Comparison of ENCODE assay signal across 30 cellular contexts in genomic region chr22:32329202-32329645, GRCh38. TPM values are rescaled to one million over a fixed set of nuclear protein-coding genes. Genes with fewer than 3 reads are reported as not detected.
"Had no signal": no experiment of that assay in that cellular context is flagged by ENCODE, and none has a peak within 500 bp of the region (broad histone marks: within the 10 kb centered on the region; RNA-seq: fewer than 3 reads in every experiment).

No MANE protein-coding gene starts in this region.

- DNase-seq: activated B cell treated with CpG ODN at 0.5 μM for 24 hours; activated CD4-positive, alpha-beta T cell treated with anti-CD3 and anti-CD28 coated beads, Interleukin-2, amount 10 ng/mL, durations not matched to agents 24 days and 14 days; activated CD4-positive, alpha-beta T cell treated with anti-CD3 and anti-CD28 coated beads, Interleukin-2, amount 50 U/mL, for 48 hours; activated gamma-delta T cell; activated naive CD4-positive, alpha-beta T cell treated with anti-CD3 and anti-CD28 coated beads for 36 hours; activated T-cell treated with anti-CD3 and anti-CD28 coated beads for 4 hours; amygdala; MV-4-11; NCI-H1092 treated with DMSO at 0.1 percent for 48 hours; NCI-H1417 treated with DMSO at 0.1 percent for 48 hours; NCI-H1694 treated with DMSO at 0.1 percent for 48 hours; NCI-H2029 treated with DMSO at 0.1 percent for 48 hours; NCI-H345; NCI-H510A; NCI-H526 treated with DMSO at 0.1 percent for 48 hours; NCI-H82; NK-92 treated with Interleukin-12 subunit alpha and Interleukin-12 subunit beta, amount 100 ng/mL, for 24 hours; OCI-M1; SHP77; SW 1271 had no signal

- H3K9me3 ChIP-seq: SJSA1 had no signal

- H3K4me3 ChIP-seq: SJSA1 had no signal

- H3K36me3 ChIP-seq: SJSA1 had no signal

- ATAC-seq: activated T-helper 17 cell treated with anti-CD3 and anti-CD28 coated beads, Interleukin-2, amount 50 U/mL, for 72 hours; Panc1; SK-N-SH treated with all-trans-retinoic acid at 6 μM for 48 hours had no signal

- H3K4me1 ChIP-seq: SJSA1 had no signal

- H3K27me3 ChIP-seq: SJSA1 had no signal

- H3K27ac ChIP-seq: KMS-11, RWPE1, SJSA1 had no signal

RNA-seq across cellular contexts. Expression of gene RFPL3, which starts 28.4 kb away (rescaled TPM):
- total RNA-seq: activated B cell treated with CpG ODN at 0.5 μM for 24 hours; activated CD4-positive, alpha-beta T cell treated with anti-CD3 and anti-CD28 coated beads, Interleukin-2, amount 10 ng/mL, durations not matched to agents 24 days and 14 days; activated CD8-positive, alpha-beta memory T cell treated with anti-CD3 and anti-CD28 coated beads for 36 hours; activated naive CD4-positive, alpha-beta T cell treated with anti-CD3 and anti-CD28 coated beads for 36 hours; activated T-helper 17 cell treated with anti-CD3 and anti-CD28 coated beads, Interleukin-2, amount 50 U/mL, for 72 hours; astrocyte; MCF 10A; SJSA1; T-helper 1 cell treated with Interleukin-12 subunit alpha and Interleukin-12 subunit beta and Interleukin-4 antibody, amounts not matched to agents 30 ng/mL and 1 ng/mL, for 36 hours had no signal
